8 cellular contexts compared by ENCODE assay signal in the genomic region with DNA sequence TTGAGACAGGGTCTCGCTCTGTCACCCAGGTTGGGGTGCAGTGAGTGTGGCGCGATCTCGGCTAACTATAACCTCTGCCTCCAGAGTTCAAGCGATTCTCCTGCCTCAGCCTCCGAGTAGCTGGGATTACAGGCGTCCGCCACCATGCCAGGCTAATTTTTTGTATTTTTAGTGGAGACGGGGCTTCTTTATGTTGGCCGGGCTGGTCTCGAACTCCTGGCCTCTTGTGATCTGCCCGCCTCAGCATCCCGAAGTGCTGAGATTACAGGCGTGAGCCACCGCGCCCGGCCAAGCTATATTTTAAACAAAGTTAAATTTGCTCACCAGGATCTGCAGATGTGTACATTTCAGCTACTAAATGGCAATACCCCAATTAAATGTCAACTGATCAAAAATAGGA. TPM values are rescaled to one million over a fixed set of nuclear protein-coding genes. Genes with fewer than 3 reads are reported as not detected.
DNase-seq lines count a peak whose midpoint lies in the region; ATAC-seq and TF ChIP-seq lines count a peak whose summit lies in the region.

No MANE protein-coding gene starts in this region.

- BruUV-seq in A673 (replicated peaks; lab: Mats Ljungman, UMichigan) = no TSS peak

- intact Hi-C loops in A673 (cut with micrococcal nuclease; ENCODE audit: unreplicated experiment) (no loop called here), colonic mucosa (cut with DNase I) (loop anchor here (5.0 kb wide), 1 partner anchor 86 kb away; no protein-coding TSS in a partner anchor)

- no peaks in the 10 kb centered on the region for H3K36me3 Mint-ChIP-seq in naive B cell

- no peaks in the 10 kb centered on the region for H3K9me3 Mint-ChIP-seq in naive B cell

- H3K4me3 ChIP-seq in A673 (ENCODE audit: low read depth, low read length, poor library complexity, severe bottlenecking) (peak overlapping the region; percentile 78), colonic mucosa (peak overlapping the region; percentile 73)
- peak overlapping the region; percentile 89 for H3K4me3 ChIP-seq in Jurkat, Clone E6-1 (ENCODE audit: low read length)

- peaks cover 9% of the 10 kb centered on the region for H3K36me3 ChIP-seq in A673 (ENCODE audit: insufficient read depth, low read length, poor library complexity, severe bottlenecking)
- H3K36me3 ChIP-seq in colonic mucosa = no peaks in the 10 kb centered on the region

- ATAC-seq in naive B cell (ENCODE audit: low read depth in 2 of 2) (no peak), left lobe of liver (no peak), HG02981 (IDR thresholded peaks at IDR 0.05; ENCODE audit: unreplicated experiment) (no peak)

- H3K27ac ChIP-seq in A673 (ENCODE audit: low read depth, low read length, poor library complexity, severe bottlenecking) (peak overlapping the region; percentile 95), colonic mucosa (no peak overlapping the region)

- peak overlapping the region in 4 of 6 donors; percentile 10 to 95 (median 84) for H3K27ac Mint-ChIP-seq in naive B cell

- CTCF ChIA-PET in A673 (lab: Charles Lee) = no interaction called here

- H3K27me3 Mint-ChIP-seq in naive B cell = no peaks in the 10 kb centered on the region

- H3K4me1 ChIP-seq in A673 (ENCODE audit: insufficient read depth, low read length, poor library complexity, severe bottlenecking) = peaks cover 10% of the 10 kb centered on the region
- H3K4me1 ChIP-seq in colonic mucosa = no peaks in the 10 kb centered on the region

- H3K4me3 Mint-ChIP-seq in naive B cell = peak overlapping the region; percentile 48 to 100 (median 98)

- TF ChIP-seq CTCF in A673 (conservative IDR thresholded peaks at IDR 0.05; ENCODE audit: low read depth, low read length) (no peak), colonic mucosa (IDR thresholded peaks at IDR 0.05) (no peak), GM20000 (IDR thresholded peaks at IDR 0.05; ENCODE audit: extremely low read depth, missing control alignments) (no peak)

- DNase-seq in A673 (ENCODE audit: low spot score) = no peak
- no peak for DNase-seq in Jurkat, Clone E6-1 (ENCODE audit: low read depth, low spot score)
- DNase-seq in colonic mucosa = no peak
- DNase-seq in naive B cell = no peak
- no peak for DNase-seq in left lobe of liver (ENCODE audit: low spot score)
- no peak for DNase-seq in GM20000 (ENCODE audit: low spot score)
- no peak for DNase-seq in GM03348 (ENCODE audit: low spot score)

- H3K27me3 ChIP-seq in A673 (replicated peaks; ENCODE audit: insufficient read depth, low read depth, low read length, poor library complexity) (no peaks in the 10 kb centered on the region), colonic mucosa (no peaks in the 10 kb centered on the region)

- peaks cover 12 to 34% (median 25%) of the 10 kb centered on the region in 3 donors for H3K4me1 Mint-ChIP-seq in naive B cell

- H3K9ac ChIP-seq in colonic mucosa (ENCODE audit: low read depth in 2 of 2, low read length in 2 of 2) = peak overlapping the region in 1 of 2 donors; percentile 38

- POLR2A ChIA-PET in A673 (lab: Charles Lee; ENCODE audit: low non-redundant PET) = interaction anchor here (0.6 kb wide), 1 partner anchor 583 kb away, joined by 14 read pairs; no protein-coding TSS in a partner anchor

- H3K9me3 ChIP-seq in A673 (ENCODE audit: low read depth, low read length, poor library complexity, severe bottlenecking) = no peaks in the 10 kb centered on the region
- no peaks in the 10 kb centered on the region for H3K9me3 ChIP-seq in colonic mucosa

RNA-seq across cellular contexts. Expression of a gene that starts 1.1 kb away (rescaled TPM):
- total RNA-seq in A673 (2021) (33.6 and 36.4 TPM in 2 replicates), colonic mucosa (10 to 100 TPM; 19.2 to 24.7 TPM), left lobe of liver (7.0 TPM)
- polyA plus RNA-seq in Jurkat, Clone E6-1 (2012; ENCODE audit: insufficient read depth, insufficient read length) = 20.8 TPM
- polyA plus RNA-seq in naive B cell (ENCODE audit: low read depth in 6 of 6) = 10 to 100 TPM; 31.3 to 60.9 (median 41.3) TPM
